ENCODE assay signal across 12 cellular contexts in genomic region chr11:20754957-20755356, GRCh38.
A peak's percentile ranks its signal among the peaks of the same experiment; 100 is the strongest.
DNase-seq lines count a peak whose midpoint lies in the region; ATAC-seq and TF ChIP-seq lines count a peak whose summit lies in the region.
"Had no signal": no experiment of that assay in that cellular context is flagged by ENCODE, and none has a peak within 500 bp of the region (broad histone marks: within the 10 kb centered on the region; RNA-seq: fewer than 3 reads in every experiment).

No MANE protein-coding gene starts in this region.

- no peaks in the 10 kb centered on the region for H3F3A ChIP-seq in PC-3 (ENCODE audit: low read length, unreplicated experiment)

- H3K27me3 Mint-ChIP-seq in progenitor cell of endocrine pancreas = peaks cover 5% of the 10 kb centered on the region
- H3K27me3 Mint-ChIP-seq: naive B cell had no signal

- H3K36me3 Mint-ChIP-seq in progenitor cell of endocrine pancreas (ENCODE audit: insufficient read depth) = no peaks in the 10 kb centered on the region
- H3K36me3 Mint-ChIP-seq: naive B cell had no signal

- H4K20me1 ChIP-seq in PC-3 (ENCODE audit: low read length) = no peaks in the 10 kb centered on the region

- no peak overlapping the region for H3K4me3 Mint-ChIP-seq in progenitor cell of endocrine pancreas (ENCODE audit: low read depth)
- H3K4me3 Mint-ChIP-seq: naive B cell had no signal

- H3K79me2 ChIP-seq in PC-3 (ENCODE audit: low read length) = no peaks in the 10 kb centered on the region

- H3K27ac Mint-ChIP-seq in progenitor cell of endocrine pancreas = no peak overlapping the region
- H3K27ac Mint-ChIP-seq: naive B cell had no signal

- no peaks in the 10 kb centered on the region for H3K4me1 Mint-ChIP-seq in progenitor cell of endocrine pancreas (ENCODE audit: low read depth)
- H3K4me1 Mint-ChIP-seq: naive B cell had no signal

- intact Hi-C loops in PC-3 (cut with micrococcal nuclease) = no loop called here

- BruUV-seq in PC-3 (replicated peaks; lab: Mats Ljungman, UMichigan) = no TSS peak

- H3K9ac ChIP-seq in PC-3 (ENCODE audit: low read length) = no peak overlapping the region

- H3K9me3 ChIP-seq in PC-3 (ENCODE audit: low read length) = no peaks in the 10 kb centered on the region

- 0 out of 2 replicates have a peak, but pooled peaks have one; percentile 15 for TF ChIP-seq CTCF in PC-3 (conservative IDR thresholded peaks at IDR 0.05; ENCODE audit: low read depth, low read length)
- peak; percentile 42 for TF ChIP-seq CTCF in progenitor cell of endocrine pancreas (IDR thresholded peaks at IDR 0.05; ENCODE audit: unreplicated experiment)

- no peaks in the 10 kb centered on the region for H3K27me3 ChIP-seq in PC-3 (ENCODE audit: low read length)

- no peak for ATAC-seq in PC-3

- no peak overlapping the region for H3K4me3 ChIP-seq in PC-3 (ENCODE audit: low read length)

- POLR2A ChIA-PET in PC-3 (lab: Charles Lee; ENCODE audit: unreplicated experiment) = no interaction called here

- H3K4me2 ChIP-seq in PC-3 (ENCODE audit: low read length) = no peak overlapping the region

- peak; percentile 2 for DNase-seq in NK-92 treated with Interleukin-12 subunit alpha and Interleukin-12 subunit beta, amount 100 ng/mL, for 24 hours (lab: John Stamatoyannopoulos, UW)
- DNase-seq in NK-92 (lab: John Stamatoyannopoulos, UW; ENCODE audit: unreplicated experiment) = no peak
- peak; percentile 15 for DNase-seq in HuH-7 (ENCODE audit: low spot score)
- DNase-seq in PC-3 = no peak
- no peak for DNase-seq in progenitor cell of endocrine pancreas (ENCODE audit: low spot score, unreplicated experiment)
- DNase-seq in GDM1 (lab: John Stamatoyannopoulos, UW) = no peak
- DNase-seq in activated effector memory CD4-positive, alpha-beta T cell treated with anti-CD3 and anti-CD28 coated beads, Interleukin-2, amount 50 U/mL, for 16 hours = no peak
- DNase-seq in T-helper 1 cell = no peak
- DNase-seq: activated T-cell treated with anti-CD3 and anti-CD28 coated beads, Interleukin-2, amount 50 U/mL, for 48 hours; naive B cell; NCI-H524 treated with DMSO at 0.1 percent for 48 hours had no signal

- no peak overlapping the region for H2AFZ ChIP-seq in PC-3 (ENCODE audit: low read length)

- CTCF ChIA-PET in PC-3 (lab: Charles Lee) = no interaction called here

- no peaks in the 10 kb centered on the region for H3K36me3 ChIP-seq in PC-3 (ENCODE audit: low read depth, low read length)

- H3K9me2 ChIP-seq in PC-3 (replicated peaks; ENCODE audit: low read length) = no peaks in the 10 kb centered on the region

- no peak overlapping the region for H3K27ac ChIP-seq in PC-3 (ENCODE audit: low read length)
- H3K27ac ChIP-seq: epithelial cell of prostate had no signal

- no peaks in the 10 kb centered on the region for H3K4me1 ChIP-seq in PC-3 (ENCODE audit: insufficient read depth, low read length)

- no peaks in the 10 kb centered on the region for H3K9me3 Mint-ChIP-seq in progenitor cell of endocrine pancreas (ENCODE audit: low read depth)

Comparison
In these comparisons a context has a peak if more than half of its experiments do, and no peak if none do; other contexts are left out.
1. DNase-seq: peak in NK-92 treated with Interleukin-12 subunit alpha and Interleukin-12 subunit beta, amount 100 ng/mL, for 24 hours (single experiment) and HuH-7 (single experiment); none in NK-92 (single experiment), PC-3 (single experiment), progenitor cell of endocrine pancreas (single experiment), GDM1 (single experiment), activated effector memory CD4-positive, alpha-beta T cell treated with anti-CD3 and anti-CD28 coated beads, Interleukin-2, amount 50 U/mL, for 16 hours (single experiment) and T-helper 1 cell (0 of 5).